ENCODE assay signal across 24 cellular contexts in genomic region chr13:48790199-48790598, GRCh38.
"Had no signal": no experiment of that assay in that cellular context is flagged by ENCODE, and none has a peak within 500 bp of the region (broad histone marks: within the 10 kb centered on the region; RNA-seq: fewer than 3 reads in every experiment).

No MANE protein-coding gene starts in this region.

- H3K27ac ChIP-seq: brain microvascular endothelial cell, colonic mucosa, gastroesophageal sphincter, VCaP had no signal

- H3K36me3 ChIP-seq: brain microvascular endothelial cell, colonic mucosa, gastroesophageal sphincter had no signal

- ATAC-seq: activated CD8-positive, alpha-beta T cell treated with anti-CD3 and anti-CD28 coated beads for 36 hours; activated T-cell treated with anti-CD3 and anti-CD28 coated beads, Interleukin-2, amount 50 U/mL, for 4 hours; activated T-helper 17 cell treated with anti-CD3 and anti-CD28 coated beads, Interleukin-2, amount 50 U/mL, for 72 hours; esophagus mucosa; gastroesophageal sphincter; WTC11 had no signal

- H3K9me3 Mint-ChIP-seq: activated CD8-positive, alpha-beta T cell treated with anti-CD3 and anti-CD28 coated beads for 36 hours; activated T-cell treated with anti-CD3 and anti-CD28 coated beads, Interleukin-2, amount 50 U/mL, for 4 hours; activated T-helper 17 cell treated with anti-CD3 and anti-CD28 coated beads, Interleukin-2, amount 50 U/mL, for 72 hours; endodermal cell had no signal

- H3K27me3 ChIP-seq: brain microvascular endothelial cell, colonic mucosa, gastroesophageal sphincter had no signal

- H3K36me3 Mint-ChIP-seq: activated naive CD8-positive, alpha-beta T cell; WTC11 had no signal

- H3K4me3 Mint-ChIP-seq: activated CD8-positive, alpha-beta T cell treated with anti-CD3 and anti-CD28 coated beads for 36 hours; activated naive CD8-positive, alpha-beta T cell; activated T-cell treated with anti-CD3 and anti-CD28 coated beads, Interleukin-2, amount 50 U/mL, for 4 hours; activated T-helper 17 cell treated with anti-CD3 and anti-CD28 coated beads, Interleukin-2, amount 50 U/mL, for 72 hours; endodermal cell; WTC11 had no signal

- H3K27me3 Mint-ChIP-seq: activated naive CD8-positive, alpha-beta T cell; activated T-helper 17 cell treated with anti-CD3 and anti-CD28 coated beads, Interleukin-2, amount 50 U/mL, for 72 hours had no signal

- H3K27ac Mint-ChIP-seq: activated CD8-positive, alpha-beta T cell treated with anti-CD3 and anti-CD28 coated beads for 36 hours; activated naive CD8-positive, alpha-beta T cell; activated T-helper 17 cell treated with anti-CD3 and anti-CD28 coated beads, Interleukin-2, amount 50 U/mL, for 72 hours; endodermal cell; WTC11 had no signal

- H3K4me1 Mint-ChIP-seq: endodermal cell, WTC11 had no signal

- H3K4me1 ChIP-seq: colonic mucosa, gastroesophageal sphincter had no signal

- H3K4me3 ChIP-seq: colonic mucosa, gastroesophageal sphincter had no signal

- DNase-seq: activated CD4-positive, alpha-beta T cell treated with anti-CD3 and anti-CD28 coated beads for 1 hour; activated CD4-positive, alpha-beta T cell treated with anti-CD3 and anti-CD28 coated beads for 48 hours; activated CD4-positive, alpha-beta T cell treated with anti-CD3 and anti-CD28 coated beads, Interleukin-2, amount 50 U/mL, for 1 hour; activated CD4-positive, alpha-beta T cell treated with anti-CD3 and anti-CD28 coated beads, Interleukin-2, amount 50 U/mL, for 48 hours; activated CD8-positive, alpha-beta memory T cell treated with anti-CD3 and anti-CD28 coated beads for 24 hours; activated CD8-positive, alpha-beta T cell treated with anti-CD3 and anti-CD28 coated beads for 36 hours; activated effector memory CD4-positive, alpha-beta T cell treated with Interleukin-2 at 50 U/mL for 16 hours; activated gamma-delta T cell treated with Interleukin-2 at 50 U/mL for 16 hours; activated naive CD4-positive, alpha-beta T cell treated with anti-CD3 and anti-CD28 coated beads, Interleukin-2, amount 50 U/mL, for 16 hours; activated naive CD4-positive, alpha-beta T cell treated with Interleukin-2 at 50 U/mL for 16 hours; activated T-cell treated with anti-CD3 and anti-CD28 coated beads, Interleukin-2, amount 50 U/mL, for 4 hours; amniotic stem cell; brain microvascular endothelial cell; colonic mucosa; effector memory CD4-positive, alpha-beta T cell; endodermal cell; foreskin melanocyte; T-helper 2 cell had no signal
